ENCODE assay signal across 14 cellular contexts in the genomic region with DNA sequence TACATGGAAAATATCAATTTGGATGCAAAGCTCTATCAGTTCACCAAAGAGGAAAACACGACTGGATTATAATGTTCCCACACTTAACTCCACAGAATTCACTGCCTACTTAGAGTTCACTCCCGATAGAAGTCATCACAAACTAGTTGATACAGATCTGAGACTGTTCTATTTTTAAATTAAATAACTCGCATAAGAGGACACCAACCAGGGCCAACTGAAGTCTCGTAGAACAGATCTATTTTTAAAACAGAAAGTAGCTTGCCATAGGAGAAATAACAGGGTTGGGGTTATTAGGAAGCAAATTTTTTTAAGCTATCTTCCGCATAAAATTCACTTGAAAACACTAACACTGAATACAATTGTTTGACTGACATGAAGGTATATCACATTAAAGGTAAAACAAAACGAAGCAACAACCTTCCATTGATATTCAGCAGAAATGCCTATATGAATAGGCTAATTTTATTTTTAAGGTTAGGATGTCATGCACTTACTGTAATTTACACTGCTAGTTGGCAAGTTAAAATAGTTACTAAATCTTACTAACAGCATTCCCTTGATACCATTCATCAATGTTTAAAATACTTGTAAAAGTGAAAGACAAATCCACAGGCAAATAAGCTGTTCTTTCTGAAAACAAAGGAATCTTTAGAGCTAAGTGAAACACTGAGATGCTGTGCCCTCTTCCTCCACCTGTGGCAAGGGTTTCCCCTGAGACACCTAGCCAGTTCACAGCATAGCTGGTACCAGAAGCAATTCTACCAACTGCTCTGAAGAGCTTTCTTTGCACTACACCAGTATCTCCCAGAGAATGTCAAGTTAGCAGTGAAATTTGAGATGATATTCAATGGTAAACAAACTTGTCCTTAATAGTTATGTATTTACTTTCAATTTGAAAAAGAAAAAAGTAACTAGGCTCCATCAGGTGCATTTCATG.
A peak's percentile ranks its signal among the peaks of the same experiment; 100 is the strongest.
DNase-seq lines count a peak whose midpoint lies in the region; ATAC-seq, FAIRE-seq and TF ChIP-seq lines count a peak whose summit lies in the region.
"Had no signal": no experiment of that assay in that cellular context is flagged by ENCODE, and none has a peak within 500 bp of the region (broad histone marks: within the 10 kb centered on the region; RNA-seq: fewer than 3 reads in every experiment).

No MANE protein-coding gene starts in this region.

- no peak overlapping the region for H3K4me2 ChIP-seq in Karpas-422 (ENCODE audit: low read depth, low read length, poor library complexity, severe bottlenecking)

- FAIRE-seq in kidney (lab: Jason Lieb, UNC) = peak; percentile 15
- FAIRE-seq: urothelium cell line had no signal

- peak overlapping the region in 1 of 2 donors; percentile 79 for H3K27ac Mint-ChIP-seq in stimulated activated naive CD8-positive, alpha-beta T cell treated with anti-CD3 and anti-CD28 coated beads, Interleukin-15, amount 100 ng/mL, for 72 hours
- no peak overlapping the region for H3K27ac Mint-ChIP-seq in activated CD4-positive, alpha-beta memory T cell treated with anti-CD3 and anti-CD28 coated beads, Interleukin-2, amount 10 ng/mL, durations not matched to agents 7 days and 5 days
- H3K27ac Mint-ChIP-seq in endothelial cell (ENCODE audit: unreplicated experiment) = no peak overlapping the region
- H3K27ac Mint-ChIP-seq: B cell had no signal

- no peak overlapping the region for H2AFZ ChIP-seq in Karpas-422 (ENCODE audit: low read length)

- H3K27ac ChIP-seq in kidney (ENCODE audit: low read depth in 2 of 2, low read length in 2 of 2) = no peak overlapping the region
- no peak overlapping the region for H3K27ac ChIP-seq in Karpas-422 (ENCODE audit: low read length)

- DNase-seq in stimulated activated naive CD8-positive, alpha-beta T cell treated with anti-CD3 and anti-CD28 coated beads, Interleukin-15, amount 100 ng/mL, for 72 hours = no peak
- no peak for DNase-seq in stimulated activated naive CD8-positive, alpha-beta T cell treated with anti-CD3 and anti-CD28 coated beads, Interleukin-15, Interleukin-2, amounts not matched to agents 100 U/mL and 50 U/mL, for 24 hours
- no peak for DNase-seq in activated CD4-positive, alpha-beta memory T cell treated with anti-CD3 and anti-CD28 coated beads, Interleukin-2, amount 10 ng/mL, durations not matched to agents 7 days and 5 days
- DNase-seq in kidney (no peak), endothelial cell (ENCODE audit: low spot score) (no peak), Karpas-422 (no peak), DMS79 treated with DMSO at 0.1 percent for 48 hours (lab: John Stamatoyannopoulos, UW) (no peak)
- DNase-seq: DMS79, dorsolateral prefrontal cortex, midbrain, NCI-H2029 treated with DMSO at 0.1 percent for 48 hours had no signal

- H3K79me2 ChIP-seq in Karpas-422 (ENCODE audit: low read length) = no peaks in the 10 kb centered on the region

- TF ChIP-seq CTCF in kidney (IDR thresholded peaks at IDR 0.05; ENCODE audit: borderline replicate concordance, extremely low read depth, insufficient read depth) (no peak), endothelial cell (IDR thresholded peaks at IDR 0.05; ENCODE audit: unreplicated experiment) (no peak)

- peaks cover 6 to 7% of the 10 kb centered on the region in 2 donors for H3K9me3 Mint-ChIP-seq in stimulated activated naive CD8-positive, alpha-beta T cell treated with anti-CD3 and anti-CD28 coated beads, Interleukin-15, amount 100 ng/mL, for 72 hours
- peaks cover 2% of the 10 kb centered on the region for H3K9me3 Mint-ChIP-seq in activated CD4-positive, alpha-beta memory T cell treated with anti-CD3 and anti-CD28 coated beads, Interleukin-2, amount 10 ng/mL, durations not matched to agents 7 days and 5 days
- H3K9me3 Mint-ChIP-seq in endothelial cell (ENCODE audit: unreplicated experiment) = no peaks in the 10 kb centered on the region

- no peaks in the 10 kb centered on the region for H4K20me1 ChIP-seq in Karpas-422 (ENCODE audit: insufficient read depth, low read depth, low read length)

- no peaks in the 10 kb centered on the region for H3K9me2 ChIP-seq in Karpas-422 (replicated peaks; ENCODE audit: insufficient read depth, low read length)

- intact Hi-C loops in kidney (cut with DNase I) = no loop called here

- H3K9me3 ChIP-seq in kidney (ENCODE audit: control insufficient read depth in 1 of 2, low read length in 2 of 2) (no peaks in the 10 kb centered on the region), Karpas-422 (ENCODE audit: low read length) (no peaks in the 10 kb centered on the region)

- H3K4me3 ChIP-seq in kidney (ENCODE audit: low read length in 2 of 2) (peak overlapping the region; percentile 4 to 40), Karpas-422 (ENCODE audit: low read length) (no peak overlapping the region)

- POLR2A ChIA-PET in activated CD4-positive, alpha-beta memory T cell treated with anti-CD3 and anti-CD28 coated beads, Interleukin-2, amount 10 ng/mL, durations not matched to agents 7 days and 5 days (lab: Charles Lee) = no interaction called here

- H3K27me3 Mint-ChIP-seq in stimulated activated naive CD8-positive, alpha-beta T cell treated with anti-CD3 and anti-CD28 coated beads, Interleukin-15, amount 100 ng/mL, for 72 hours = peaks cover 8% of the 10 kb centered on the region
- no peaks in the 10 kb centered on the region for H3K27me3 Mint-ChIP-seq in activated CD4-positive, alpha-beta memory T cell treated with anti-CD3 and anti-CD28 coated beads, Interleukin-2, amount 10 ng/mL, durations not matched to agents 7 days and 5 days
- peaks cover 5% of the 10 kb centered on the region for H3K27me3 Mint-ChIP-seq in endothelial cell (ENCODE audit: unreplicated experiment)

- peaks cover 26% of the 10 kb centered on the region for H3K4me1 Mint-ChIP-seq in stimulated activated naive CD8-positive, alpha-beta T cell treated with anti-CD3 and anti-CD28 coated beads, Interleukin-15, amount 100 ng/mL, for 72 hours
- peaks cover 36% of the 10 kb centered on the region for H3K4me1 Mint-ChIP-seq in activated CD4-positive, alpha-beta memory T cell treated with anti-CD3 and anti-CD28 coated beads, Interleukin-2, amount 10 ng/mL, durations not matched to agents 7 days and 5 days
- H3K4me1 Mint-ChIP-seq in endothelial cell (ENCODE audit: unreplicated experiment) = peaks cover 11% of the 10 kb centered on the region

- no peak overlapping the region for H3K9ac ChIP-seq in kidney (ENCODE audit: low read length in 2 of 2)
- no peak overlapping the region for H3K9ac ChIP-seq in Karpas-422 (ENCODE audit: low read length)

- no peak for ATAC-seq in stimulated activated naive CD8-positive, alpha-beta T cell treated with anti-CD3 and anti-CD28 coated beads, Interleukin-15, amount 100 ng/mL, for 72 hours
- no peak for ATAC-seq in stimulated activated naive CD8-positive, alpha-beta T cell treated with anti-CD3 and anti-CD28 coated beads, Interleukin-15, Interleukin-2, amounts not matched to agents 100 U/mL and 50 U/mL, for 24 hours
- ATAC-seq in HG03457 (IDR thresholded peaks at IDR 0.05; ENCODE audit: unreplicated experiment) = no peak

- H3K4me3 Mint-ChIP-seq in stimulated activated naive CD8-positive, alpha-beta T cell treated with anti-CD3 and anti-CD28 coated beads, Interleukin-15, amount 100 ng/mL, for 72 hours = peak overlapping the region; percentile 18 to 64
- peak overlapping the region; percentile 25 for H3K4me3 Mint-ChIP-seq in activated CD4-positive, alpha-beta memory T cell treated with anti-CD3 and anti-CD28 coated beads, Interleukin-2, amount 10 ng/mL, durations not matched to agents 7 days and 5 days
- H3K4me3 Mint-ChIP-seq in endothelial cell (ENCODE audit: unreplicated experiment) = no peak overlapping the region
- H3K4me3 Mint-ChIP-seq: B cell had no signal

- H3K36me3 Mint-ChIP-seq in activated CD4-positive, alpha-beta memory T cell treated with anti-CD3 and anti-CD28 coated beads, Interleukin-2, amount 10 ng/mL, durations not matched to agents 7 days and 5 days (ENCODE audit: low read depth) = peaks cover 2% of the 10 kb centered on the region
- no peaks in the 10 kb centered on the region for H3K36me3 Mint-ChIP-seq in endothelial cell (ENCODE audit: low read depth, unreplicated experiment)

- H3K4me1 ChIP-seq in kidney (ENCODE audit: control insufficient read depth in 1 of 2, insufficient read depth in 1 of 2, low read depth in 1 of 2, low read length in 2 of 2) (peaks cover 2 to 3% of the 10 kb centered on the region in 2 donors), Karpas-422 (ENCODE audit: low read length) (0 out of 2 replicates have a peak, but pooled peaks cover 5% of the 10 kb centered on the region)

- H3K27me3 ChIP-seq in Karpas-422 (ENCODE audit: low read length) = no peaks in the 10 kb centered on the region
- H3K27me3 ChIP-seq: dorsolateral prefrontal cortex had no signal

- CTCF ChIA-PET in activated CD4-positive, alpha-beta memory T cell treated with anti-CD3 and anti-CD28 coated beads, Interleukin-2, amount 10 ng/mL, durations not matched to agents 7 days and 5 days (lab: Charles Lee) = interaction anchor here (1.1 kb wide), 1 partner anchor 37 kb away, joined by 3 read pairs; no protein-coding TSS in a partner anchor

- H3K36me3 ChIP-seq in kidney (ENCODE audit: control insufficient read depth in 1 of 2, insufficient read depth in 2 of 2, low read length in 2 of 2) (no peaks in the 10 kb centered on the region), Karpas-422 (ENCODE audit: insufficient read depth, low read length) (no peaks in the 10 kb centered on the region)
